In genomic region chr10:11424456-11425287, GRCh38 we compare ENCODE assay signal across 8 cellular contexts.
A peak's percentile ranks its signal among the peaks of the same experiment; 100 is the strongest.
DNase-seq lines count a peak whose midpoint lies in the region; ATAC-seq, FAIRE-seq and TF ChIP-seq lines count a peak whose summit lies in the region.

No MANE protein-coding gene starts in this region.

- H3K4me3 ChIP-seq in AG04449 (ENCODE audit: low read depth, low read length) = no peak overlapping the region
- no peak overlapping the region for H3K4me3 ChIP-seq in MG63
- no peak overlapping the region for H3K4me3 ChIP-seq in small intestine (ENCODE audit: low read depth in 1 of 2, low read length in 2 of 2)

- no peaks in the 10 kb centered on the region for H3K27me3 ChIP-seq in MG63
- no peaks in the 10 kb centered on the region for H3K27me3 ChIP-seq in small intestine (ENCODE audit: control insufficient read depth in 2 of 2, insufficient read depth in 2 of 2, low read length in 2 of 2)

- CTCF ChIA-PET in AG04449 (lab: Yijun Ruan, JAX) = interaction anchor here (0.8 to 2.5 kb wide), 14 partner anchors 8 to 336 kb away, joined by 3 to 13 read pairs (median 4); no protein-coding TSS in a partner anchor

- H3K36me3 ChIP-seq in MG63 = no peaks in the 10 kb centered on the region
- H3K36me3 ChIP-seq in small intestine (ENCODE audit: control insufficient read depth in 2 of 2, insufficient read depth in 2 of 2, low read length in 2 of 2) = no peaks in the 10 kb centered on the region

- H3K9me3 ChIP-seq in MG63 (peaks cover 5% of the 10 kb centered on the region), small intestine (ENCODE audit: control insufficient read depth, low read depth) (no peaks in the 10 kb centered on the region)

- peak; percentile 68 for ATAC-seq in left ventricle myocardium superior

- POLR2A ChIA-PET in AG04449 (lab: Yijun Ruan, JAX) = no interaction called here

- WGBS in small intestine, 3 donors = 35 to 44% (median 41%) methylated on average over 11 of the region's 11 CpGs

- TF ChIP-seq CTCF in AG04449 (IDR thresholded peaks at IDR 0.05; ENCODE audit: insufficient read depth, low read length, missing control alignments) = peak; percentile 85
- peak; percentile 86 for TF ChIP-seq CTCF in GM12874 (IDR thresholded peaks at IDR 0.05; ENCODE audit: insufficient read depth, low read depth, low read length)

- DNase-seq in AG04449 (ENCODE audit: low read depth, low spot score) (no peak), MG63 (peak; percentile 42), amniotic stem cell (lab: John Stamatoyannopoulos, UW) (peak; percentile 1), left ventricle myocardium superior (peak; percentile 67), small intestine (peak; percentile 42), NCI-H2029 treated with DMSO at 0.1 percent for 48 hours (lab: John Stamatoyannopoulos, UW) (no peak)
- DNase-seq in NK-92 treated with Interleukin-12 subunit alpha and Interleukin-12 subunit beta, amount 100 ng/mL, for 24 hours (lab: John Stamatoyannopoulos, UW) = no peak

- intact Hi-C loops in left ventricle myocardium superior (cut with micrococcal nuclease) = no loop called here

- no peak for FAIRE-seq in small intestine (lab: Jason Lieb, UNC)

- no peak overlapping the region for H3K27ac ChIP-seq in small intestine (ENCODE audit: low read depth in 1 of 2, low read length in 1 of 2)

- H3K4me1 ChIP-seq in small intestine (ENCODE audit: control insufficient read depth in 2 of 2, insufficient read depth in 1 of 2, low read depth in 1 of 2, low read length in 1 of 2) = peaks cover 0 to 2% of the 10 kb centered on the region in 2 donors

Comparison
In these comparisons a context has a peak if more than half of its experiments do, and no peak if none do; other contexts are left out.
1. DNase-seq: peak in MG63 (single experiment), amniotic stem cell (single experiment), left ventricle myocardium superior (single experiment) and small intestine (single experiment); none in AG04449 (single experiment), NCI-H2029 treated with DMSO at 0.1 percent for 48 hours (single experiment) and NK-92 treated with Interleukin-12 subunit alpha and Interleukin-12 subunit beta, amount 100 ng/mL, for 24 hours (single experiment).